Comparison of ENCODE assay signal across 1 cellular context in the genomic region with DNA sequence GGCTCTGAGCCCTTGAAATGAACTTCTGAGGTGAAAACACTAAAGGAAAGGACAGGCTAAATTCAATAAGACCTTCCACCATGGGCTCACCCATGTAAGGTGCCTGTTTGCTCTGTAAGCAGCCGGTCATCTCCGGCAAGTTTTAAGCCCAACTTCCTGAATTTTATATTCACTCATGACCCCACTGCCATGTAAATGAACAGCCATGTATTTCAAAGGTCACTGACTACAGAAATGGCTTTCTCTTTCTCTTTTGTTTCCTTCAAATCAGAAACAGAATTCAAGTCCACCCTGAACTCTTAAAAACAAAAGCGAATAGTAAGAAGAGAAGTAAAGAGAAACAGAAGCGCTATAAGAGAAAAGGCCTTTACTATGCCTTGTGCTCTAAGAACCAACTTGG.
TF ChIP-seq lines count a peak whose summit lies in the region.

No MANE protein-coding gene starts in this region.

TF ChIP-seq in GM12878, 131 proteins besides CTCF, POLR2A, EP300 and RAD21:
- TF ChIP-seq IKZF1 (conservative IDR thresholded peaks at IDR 0.05) (0 out of 2 replicates have a peak, but pooled peaks have one; percentile 21), MXI1 (IDR thresholded peaks at IDR 0.05; ENCODE audit: low read depth, low read length) (no peak), NR2F1 (conservative IDR thresholded peaks at IDR 0.05) (peak; percentile 46; the same call in 1 of the 2 replicates), NRF1 (conservative IDR thresholded peaks at IDR 0.05; ENCODE audit: low read depth, low read length) (no peak), CEBPB (IDR thresholded peaks at IDR 0.05; ENCODE audit: borderline replicate concordance in 1 of 2, low read depth in 2 of 2, low read length in 2 of 2) (no peak), SUPT20H (IDR thresholded peaks at IDR 0.05; ENCODE audit: borderline replicate concordance, control insufficient read depth, low read depth, low read length) (no peak), RB1 (IDR thresholded peaks at IDR 0.05; ENCODE audit: borderline replicate concordance) (no peak), BRCA1 (IDR thresholded peaks at IDR 0.05; ENCODE audit: low read depth, low read length) (no peak), ZNF622 (IDR thresholded peaks at IDR 0.05) (no peak), NR2C1 (IDR thresholded peaks at IDR 0.05) (peak; percentile 78), ETV6 (conservative IDR thresholded peaks at IDR 0.05 in 1 of 2, IDR thresholded peaks at IDR 0.05 in 1 of 2; ENCODE audit: borderline replicate concordance in 1 of 2, low read depth in 1 of 2) (no peak), TAF1 (IDR thresholded peaks at IDR 0.05; ENCODE audit: borderline replicate concordance, low read depth, low read length) (no peak), ZBTB11 (CRISPR knock-in tag; IDR thresholded peaks at IDR 0.05) (no peak)
- TF ChIP-seq, protein P1, sequence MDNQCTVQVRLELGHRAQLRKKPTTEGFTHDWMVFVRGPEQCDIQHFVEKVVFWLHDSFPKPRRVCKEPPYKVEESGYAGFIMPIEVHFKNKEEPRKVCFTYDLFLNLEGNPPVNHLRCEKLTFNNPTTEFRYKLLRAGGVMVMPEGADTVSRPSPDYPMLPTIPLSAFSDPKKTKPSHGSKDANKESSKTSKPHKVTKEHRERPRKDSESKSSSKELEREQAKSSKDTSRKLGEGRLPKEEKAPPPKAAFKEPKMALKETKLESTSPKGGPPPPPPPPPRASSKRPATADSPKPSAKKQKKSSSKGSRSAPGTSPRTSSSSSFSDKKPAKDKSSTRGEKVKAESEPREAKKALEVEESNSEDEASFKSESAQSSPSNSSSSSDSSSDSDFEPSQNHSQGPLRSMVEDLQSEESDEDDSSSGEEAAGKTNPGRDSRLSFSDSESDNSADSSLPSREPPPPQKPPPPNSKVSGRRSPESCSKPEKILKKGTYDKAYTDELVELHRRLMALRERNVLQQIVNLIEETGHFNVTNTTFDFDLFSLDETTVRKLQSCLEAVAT (IDR thresholded peaks at IDR 0.05), result 0 out of 2 replicates have a peak, but pooled peaks have one; percentile 51
- TF ChIP-seq, protein P2, sequence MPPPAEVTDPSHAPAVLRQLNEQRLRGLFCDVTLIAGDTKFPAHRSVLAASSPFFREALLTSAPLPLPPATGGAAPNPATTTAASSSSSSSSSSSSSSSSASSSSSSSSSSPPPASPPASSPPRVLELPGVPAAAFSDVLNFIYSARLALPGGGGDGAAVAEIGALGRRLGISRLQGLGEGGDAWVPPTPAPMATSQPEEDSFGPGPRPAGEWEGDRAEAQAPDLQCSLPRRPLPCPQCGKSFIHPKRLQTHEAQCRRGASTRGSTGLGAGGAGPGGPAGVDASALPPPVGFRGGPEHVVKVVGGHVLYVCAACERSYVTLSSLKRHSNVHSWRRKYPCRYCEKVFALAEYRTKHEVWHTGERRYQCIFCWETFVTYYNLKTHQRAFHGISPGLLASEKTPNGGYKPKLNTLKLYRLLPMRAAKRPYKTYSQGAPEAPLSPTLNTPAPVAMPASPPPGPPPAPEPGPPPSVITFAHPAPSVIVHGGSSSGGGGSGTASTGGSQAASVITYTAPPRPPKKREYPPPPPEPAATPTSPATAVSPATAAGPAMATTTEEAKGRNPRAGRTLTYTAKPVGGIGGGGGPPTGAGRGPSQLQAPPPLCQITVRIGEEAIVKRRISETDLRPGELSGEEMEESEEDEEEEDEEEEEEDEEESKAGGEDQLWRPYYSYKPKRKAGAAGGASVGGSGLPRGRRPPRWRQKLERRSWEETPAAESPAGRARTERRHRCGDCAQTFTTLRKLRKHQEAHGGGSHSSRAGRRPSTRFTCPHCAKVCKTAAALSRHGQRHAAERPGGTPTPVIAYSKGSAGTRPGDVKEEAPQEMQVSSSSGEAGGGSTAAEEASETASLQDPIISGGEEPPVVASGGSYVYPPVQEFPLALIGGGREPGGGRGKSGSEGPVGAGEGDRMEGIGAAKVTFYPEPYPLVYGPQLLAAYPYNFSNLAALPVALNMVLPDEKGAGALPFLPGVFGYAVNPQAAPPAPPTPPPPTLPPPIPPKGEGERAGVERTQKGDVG (CRISPR knock-in tag; IDR thresholded peaks at IDR 0.05), result no peak
